33 cellular contexts compared by ENCODE assay signal in the genomic region with DNA sequence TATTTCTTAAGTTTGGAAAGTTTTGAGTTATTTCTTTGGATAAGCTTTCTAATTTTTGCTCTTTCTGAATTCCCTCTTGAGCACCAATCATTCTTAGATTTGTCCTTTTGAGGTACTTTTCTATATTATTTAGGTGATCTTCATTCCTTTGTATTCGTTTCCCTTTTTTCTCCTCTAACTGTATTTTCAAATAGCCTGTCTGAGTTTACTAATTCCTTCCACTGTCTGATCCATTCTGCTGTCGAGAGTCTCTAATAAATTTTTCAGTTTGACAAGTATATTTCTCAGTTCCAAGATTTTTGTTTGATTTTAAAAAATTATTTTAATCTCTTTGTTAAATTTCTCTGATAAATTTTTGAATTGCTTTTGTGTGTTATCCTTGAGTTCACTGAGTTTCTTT. TPM values are rescaled to one million over a fixed set of nuclear protein-coding genes. Genes with fewer than 3 reads are reported as not detected.
"Had no signal": no experiment of that assay in that cellular context is flagged by ENCODE, and none has a peak within 500 bp of the region (broad histone marks: within the 10 kb centered on the region; RNA-seq: fewer than 3 reads in every experiment).

No MANE protein-coding gene starts in this region.

- H3K4me1 ChIP-seq: testis, uterus had no signal

- H3K27me3 ChIP-seq: testis, thyroid gland, upper lobe of left lung, vagina had no signal

- H3K4me3 ChIP-seq: stomach, suprapubic skin, testis, thoracic aorta, thyroid gland, tibial artery, tibial nerve, transverse colon, upper lobe of left lung, upper lobe of right lung, uterus, vagina had no signal

- H3K27ac Mint-ChIP-seq: stimulated activated effector memory CD8-positive, alpha-beta T cell treated with anti-CD3 and anti-CD28 coated beads, Interleukin-12 subunit alpha, Interleukin-12 subunit beta, amount 100 ng/mL, for 72 hours; stimulated activated memory B cell treated with anti-CD40 and anti-IgM and Interleukin-4, amounts not matched to agents 10 μg/mL and 1 μg/mL and 100 μg/mL, for 72 hours; stimulated activated naive B cell treated with anti-CD40 and anti-IgM and Interleukin-4, amounts not matched to agents 10 μg/mL and 1 μg/mL and 100 μg/mL, for 72 hours; stimulated activated naive CD8-positive, alpha-beta T cell treated with anti-CD3 and anti-CD28 coated beads, Interleukin-15, amount 100 ng/mL, for 72 hours; stimulated activated naive CD8-positive, alpha-beta T cell treated with anti-CD3 and anti-CD28 coated beads, Interleukin-15, Interleukin-2, amounts not matched to agents 100 ng/mL and 50 ng/mL, for 24 hours; type B pancreatic cell had no signal

- H3K4me3 Mint-ChIP-seq: stimulated activated effector memory CD8-positive, alpha-beta T cell treated with anti-CD3 and anti-CD28 coated beads, Interleukin-12 subunit alpha, Interleukin-12 subunit beta, amount 100 ng/mL, for 72 hours; stimulated activated memory B cell treated with anti-CD40 and anti-IgM and Interleukin-4, amounts not matched to agents 10 μg/mL and 1 μg/mL and 100 μg/mL, for 72 hours; stimulated activated naive B cell treated with anti-CD40 and anti-IgM and Interleukin-4, amounts not matched to agents 10 μg/mL and 1 μg/mL and 100 μg/mL, for 72 hours; stimulated activated naive CD8-positive, alpha-beta T cell treated with anti-CD3 and anti-CD28 coated beads, Interleukin-15, amount 100 ng/mL, for 72 hours; stimulated activated naive CD8-positive, alpha-beta T cell treated with anti-CD3 and anti-CD28 coated beads, Interleukin-15, Interleukin-2, amounts not matched to agents 100 ng/mL and 50 ng/mL, for 24 hours; type B pancreatic cell had no signal

- H3K9me3 Mint-ChIP-seq: stimulated activated effector memory CD8-positive, alpha-beta T cell treated with anti-CD3 and anti-CD28 coated beads, Interleukin-12 subunit alpha, Interleukin-12 subunit beta, amount 100 ng/mL, for 72 hours; stimulated activated memory B cell treated with anti-CD40 and anti-IgM and Interleukin-4, amounts not matched to agents 10 μg/mL and 1 μg/mL and 100 μg/mL, for 72 hours; stimulated activated naive B cell treated with anti-CD40 and anti-IgM and Interleukin-4, amounts not matched to agents 10 μg/mL and 1 μg/mL and 100 μg/mL, for 72 hours; stimulated activated naive CD8-positive, alpha-beta T cell treated with anti-CD3 and anti-CD28 coated beads, Interleukin-15, amount 100 ng/mL, for 72 hours; stimulated activated naive CD8-positive, alpha-beta T cell treated with anti-CD3 and anti-CD28 coated beads, Interleukin-15, Interleukin-2, amounts not matched to agents 100 ng/mL and 50 ng/mL, for 24 hours; type B pancreatic cell had no signal

- H3K9me3 ChIP-seq: stomach, suprapubic skin, testis, thoracic aorta, thyroid gland, tibial artery, tibial nerve, transverse colon, upper lobe of left lung, upper lobe of right lung, uterus, vagina had no signal

- H3K36me3 ChIP-seq: stomach, suprapubic skin, thoracic aorta, thyroid gland, tibial artery, tibial nerve, transverse colon, upper lobe of left lung, upper lobe of right lung, vagina had no signal

- ATAC-seq: stimulated activated effector memory CD8-positive, alpha-beta T cell treated with anti-CD3 and anti-CD28 coated beads, Interleukin-12 subunit alpha, Interleukin-12 subunit beta, amount 100 ng/mL, for 72 hours; stimulated activated memory B cell treated with anti-CD40 and anti-IgM and Interleukin-4, amounts not matched to agents 10 μg/mL and 1 μg/mL and 100 μg/mL, for 72 hours; stimulated activated naive B cell treated with anti-CD40 and anti-IgM and Interleukin-4, amounts not matched to agents 10 μg/mL and 1 μg/mL and 100 μg/mL, for 72 hours; stimulated activated naive CD8-positive, alpha-beta T cell treated with anti-CD3 and anti-CD28 coated beads, Interleukin-15, amount 100 ng/mL, for 72 hours; stimulated activated naive CD8-positive, alpha-beta T cell treated with anti-CD3 and anti-CD28 coated beads, Interleukin-15, Interleukin-2, amounts not matched to agents 100 U/mL and 50 U/mL, for 24 hours; upper lobe of right lung had no signal

- H3K36me3 Mint-ChIP-seq: stimulated activated effector memory CD8-positive, alpha-beta T cell treated with anti-CD3 and anti-CD28 coated beads, Interleukin-12 subunit alpha, Interleukin-12 subunit beta, amount 100 ng/mL, for 72 hours; stimulated activated memory B cell treated with anti-CD40 and anti-IgM and Interleukin-4, amounts not matched to agents 10 μg/mL and 1 μg/mL and 100 μg/mL, for 72 hours; stimulated activated naive B cell treated with anti-CD40 and anti-IgM and Interleukin-4, amounts not matched to agents 10 μg/mL and 1 μg/mL and 100 μg/mL, for 72 hours; type B pancreatic cell had no signal

- DNase-seq: stimulated activated CD4-positive, alpha-beta T cell treated with anti-CD3 and anti-CD28 coated beads, Interleukin-2, amount 100 ng/mL, for 48 hours; stimulated activated CD4-positive, alpha-beta T cell treated with anti-CD3 and anti-CD28 coated beads, Interleukin-4, amount 100 ng/mL, for 1 hour; stimulated activated CD4-positive, alpha-beta T cell treated with anti-CD3 and anti-CD28 coated beads, Interleukin-4, amount 100 ng/mL, for 24 hours; stimulated activated CD4-positive, alpha-beta T cell treated with anti-CD3 and anti-CD28 coated beads, Interleukin-4, amount 100 ng/mL, for 4 hours; stimulated activated CD8-positive, alpha-beta memory T cell treated with anti-CD3 and anti-CD28 coated beads, Interleukin-4, amount 100 ng/mL, for 48 hours; stimulated activated naive B cell treated with anti-CD40 and anti-IgM and Interleukin-4, amounts not matched to agents 10 μg/mL and 1 μg/mL and 100 μg/mL, for 72 hours; stimulated activated naive CD4-positive, alpha-beta T cell; stimulated activated naive CD4-positive, alpha-beta T cell treated with Interleukin-2 at 50 U/mL for 16 hours; stimulated activated naive CD8-positive, alpha-beta T cell treated with anti-CD3 and anti-CD28 coated beads, Interleukin-15, amount 100 ng/mL, for 72 hours; stimulated activated naive CD8-positive, alpha-beta T cell treated with anti-CD3 and anti-CD28 coated beads, Interleukin-15, Interleukin-2, amounts not matched to agents 100 U/mL and 50 U/mL, for 24 hours; stomach; substantia nigra; testis; thyroid gland; tibial artery; transverse colon; trophoblast cell; upper lobe of left lung; upper lobe of right lung; uterus had no signal

- H3K27ac ChIP-seq: stomach, suprapubic skin, testis, thoracic aorta, thyroid gland, tibial artery, tibial nerve, transverse colon, upper lobe of left lung, upper lobe of right lung, uterus, vagina had no signal

RNA-seq across cellular contexts. Expression of gene OR2W1, which starts 23.5 kb away (rescaled TPM):
- total RNA-seq: stomach, subcutaneous adipose tissue, suprapubic skin, temporal lobe, testis, thoracic aorta, thyroid gland, tibial nerve, transverse colon, upper lobe of left lung, upper lobe of right lung, ureter, urinary bladder, uterus, vagina had no signal
- polyA plus RNA-seq: stomach, thymus, urinary bladder had no signal
